10 cellular contexts compared by ENCODE assay signal in genomic region chr2:199973703-199974102, GRCh38. TPM values are rescaled to one million over a fixed set of nuclear protein-coding genes. Genes with fewer than 3 reads are reported as not detected.
DNase-seq lines count a peak whose midpoint lies in the region; TF ChIP-seq lines count a peak whose summit lies in the region.
"Had no signal": no experiment of that assay in that cellular context is flagged by ENCODE, and none has a peak within 500 bp of the region (broad histone marks: within the 10 kb centered on the region; RNA-seq: fewer than 3 reads in every experiment).

No MANE protein-coding gene starts in this region.

- no peaks in the 10 kb centered on the region for H3K27me3 ChIP-seq in endodermal cell (ENCODE audit: control insufficient read depth, insufficient read depth, low read length, poor library complexity, severe bottlenecking)
- H3K27me3 ChIP-seq: BLaER1 treated with 17β-estradiol and CSF1 and Interleukin-3, amounts not matched to agents 10 nM and 100 nM had no signal

- H3K9me3 Mint-ChIP-seq in endodermal cell: no peaks in the 10 kb centered on the region
- H3K9me3 Mint-ChIP-seq in nephron progenitor cell: peaks cover 3% of the 10 kb centered on the region

- peaks cover 4% of the 10 kb centered on the region for H3K4me1 Mint-ChIP-seq in endodermal cell
- no peaks in the 10 kb centered on the region for H3K4me1 Mint-ChIP-seq in nephron progenitor cell
- H3K4me1 Mint-ChIP-seq: naive B cell had no signal

- H3K4me1 ChIP-seq in endodermal cell (ENCODE audit: control insufficient read depth, insufficient read depth, low read length): no peaks in the 10 kb centered on the region

- H3K36me3 Mint-ChIP-seq in endodermal cell (ENCODE audit: low read depth) (no peaks in the 10 kb centered on the region), nephron progenitor cell (ENCODE audit: low read depth) (peaks cover 21% of the 10 kb centered on the region)

- no peak overlapping the region for H3K4me3 ChIP-seq in endodermal cell (ENCODE audit: low read length)
- H3K4me3 ChIP-seq: BLaER1 treated with 17β-estradiol and CSF1 and Interleukin-3, amounts not matched to agents 10 nM and 100 nM had no signal

- H3K4me3 Mint-ChIP-seq in endodermal cell: no peak overlapping the region
- H3K4me3 Mint-ChIP-seq in nephron progenitor cell: no peak overlapping the region
- H3K4me3 Mint-ChIP-seq: naive B cell had no signal

- peaks cover 5% of the 10 kb centered on the region for H3K36me3 ChIP-seq in endodermal cell (ENCODE audit: control insufficient read depth, insufficient read depth, low read length)

- no peaks in the 10 kb centered on the region for H3K9me3 ChIP-seq in endodermal cell (ENCODE audit: control insufficient read depth, low read length)

- DNase-seq in NCI-H1105 treated with DMSO at 0.1 percent for 48 hours (lab: John Stamatoyannopoulos, UW): peak; percentile 20
- no peak for DNase-seq in NCI-H1105 (lab: John Stamatoyannopoulos, UW)
- DNase-seq in NCI-H526 treated with DMSO at 0.1 percent for 48 hours (lab: John Stamatoyannopoulos, UW): peak; percentile 29
- no peak for DNase-seq in endodermal cell
- no peak for DNase-seq in nephron progenitor cell
- DNase-seq in activated CD4-positive, CD25-positive, alpha-beta regulatory T cell (lab: John Stamatoyannopoulos, UW): no peak
- no peak for DNase-seq in T-helper 1 cell
- DNase-seq in activated T-cell treated with anti-CD3 and anti-CD28 coated beads for 4 hours: no peak
- DNase-seq: naive B cell had no signal

- no peak overlapping the region for H3K9ac ChIP-seq in endodermal cell (ENCODE audit: extremely low read depth, low read length, poor library complexity, severe bottlenecking)

- TF ChIP-seq CTCF in endodermal cell (conservative IDR thresholded peaks at IDR 0.05) (peak; percentile 80), nephron progenitor cell (IDR thresholded peaks at IDR 0.05) (peak; percentile 58)

- H3K27ac Mint-ChIP-seq in endodermal cell (no peak overlapping the region), nephron progenitor cell (no peak overlapping the region)
- H3K27ac Mint-ChIP-seq: naive B cell had no signal

- H3K27me3 Mint-ChIP-seq in endodermal cell (ENCODE audit: insufficient read depth): no peaks in the 10 kb centered on the region
- no peaks in the 10 kb centered on the region for H3K27me3 Mint-ChIP-seq in nephron progenitor cell (ENCODE audit: low read depth, poor library complexity)
- H3K27me3 Mint-ChIP-seq: naive B cell had no signal

- WGBS in endodermal cell (ENCODE audit: insufficient coverage in 1 of 2, insufficient read length in 1 of 2), 2 experiments: 31 to 41% methylated on average over 2 of the region's 2 CpGs

- no peak overlapping the region for H3K27ac ChIP-seq in endodermal cell (ENCODE audit: low read depth, low read length)
- H3K27ac ChIP-seq: BLaER1 treated with 17β-estradiol and CSF1 and Interleukin-3, amounts not matched to agents 10 nM and 100 nM had no signal

RNA-seq across cellular contexts. Expression of gene MAIP1, which starts 18.3 kb away (rescaled TPM):
- 10 to 100 TPM; 20.9 to 23.7 TPM for total RNA-seq in endodermal cell
- polyA plus RNA-seq in endodermal cell (2013, experiment 1 of 2): 22.7 TPM
- polyA plus RNA-seq in endodermal cell (2013, experiment 2 of 2): 22.9 TPM

RNA-seq across cellular contexts. Expression of gene TYW5, which starts 18.4 kb away (rescaled TPM):
- 10 to 100 TPM; 16.0 to 16.3 TPM for total RNA-seq in endodermal cell
- polyA plus RNA-seq in endodermal cell (2013, experiment 1 of 2): 8.3 TPM
- polyA plus RNA-seq in endodermal cell (2013, experiment 2 of 2): 9.6 TPM

Comparison
In these comparisons a context has a peak if more than half of its experiments do, and no peak if none do; other contexts are left out.
1. DNase-seq: peak in NCI-H1105 treated with DMSO at 0.1 percent for 48 hours (single experiment) and NCI-H526 treated with DMSO at 0.1 percent for 48 hours (single experiment); none in NCI-H1105 (single experiment), endodermal cell (single experiment), nephron progenitor cell (single experiment), activated CD4-positive, CD25-positive, alpha-beta regulatory T cell (0 of 4), T-helper 1 cell (0 of 5) and activated T-cell treated with anti-CD3 and anti-CD28 coated beads for 4 hours (single experiment).